18 cellular contexts compared by ENCODE assay signal in genomic region chr16:22677024-22677830, GRCh38.
"Had no signal": no experiment of that assay in that cellular context is flagged by ENCODE, and none has a peak within 500 bp of the region (broad histone marks: within the 10 kb centered on the region; RNA-seq: fewer than 3 reads in every experiment).

No MANE protein-coding gene starts in this region.

- DNase-seq: central memory CD4-positive, alpha-beta T cell; cortex of kidney; dorsolateral prefrontal cortex; effector CD8-positive, alpha-beta T cell; hippocampal formation; kidney glomerular epithelial cell; lower lobe of right lung; nephron progenitor cell; stimulated activated CD4-positive, alpha-beta T cell treated with anti-CD3 and anti-CD28 coated beads, Interleukin-2, amount 100 ng/mL, for 48 hours; upper lobe of right lung had no signal

- H3K4me3 Mint-ChIP-seq: memory B cell; mesothelial cell of epicardium; nephron progenitor cell; stimulated activated naive CD8-positive, alpha-beta T cell treated with anti-CD3 and anti-CD28 coated beads, Interleukin-15, Interleukin-2, amounts not matched to agents 100 ng/mL and 50 ng/mL, for 24 hours had no signal

- H3K27me3 Mint-ChIP-seq: memory B cell; stimulated activated naive CD8-positive, alpha-beta T cell treated with anti-CD3 and anti-CD28 coated beads, Interleukin-15, Interleukin-2, amounts not matched to agents 100 ng/mL and 50 ng/mL, for 24 hours had no signal

- H3K4me1 Mint-ChIP-seq: memory B cell, mesothelial cell of epicardium, nephron progenitor cell had no signal

- H3K36me3 ChIP-seq: heart left ventricle, lower lobe of right lung, tibial artery, upper lobe of right lung had no signal

- H3K27ac Mint-ChIP-seq: memory B cell; mesothelial cell of epicardium; nephron progenitor cell; stimulated activated naive CD8-positive, alpha-beta T cell treated with anti-CD3 and anti-CD28 coated beads, Interleukin-15, Interleukin-2, amounts not matched to agents 100 ng/mL and 50 ng/mL, for 24 hours had no signal

- H3K27ac ChIP-seq: dorsolateral prefrontal cortex, heart left ventricle, lower lobe of right lung, tibial artery, upper lobe of right lung had no signal

- H3K4me3 ChIP-seq: dorsolateral prefrontal cortex, heart left ventricle, lower lobe of right lung, smooth muscle cell, tibial artery, upper lobe of right lung had no signal

- H3K36me3 Mint-ChIP-seq: memory B cell, mesothelial cell of epicardium had no signal

- H3K9me3 Mint-ChIP-seq: memory B cell; mesothelial cell of epicardium; nephron progenitor cell; stimulated activated naive CD8-positive, alpha-beta T cell treated with anti-CD3 and anti-CD28 coated beads, Interleukin-15, Interleukin-2, amounts not matched to agents 100 ng/mL and 50 ng/mL, for 24 hours had no signal

- H3K27me3 ChIP-seq: upper lobe of right lung had no signal

- H3K4me1 ChIP-seq: lower lobe of right lung, upper lobe of right lung had no signal

- H3K9me3 ChIP-seq: lower lobe of right lung, tibial artery, upper lobe of right lung had no signal

- ATAC-seq: esophagus mucosa, left lobe of liver, lower lobe of right lung, upper lobe of right lung had no signal
